In genomic region chr13:27117947-27118346, GRCh38 we compare ENCODE assay signal across 1 cellular context.
TF ChIP-seq lines count a peak whose summit lies in the region.

No MANE protein-coding gene starts in this region.

TF ChIP-seq in IMR-90, 13 proteins besides CTCF, POLR2A, EP300 and RAD21:
- TF ChIP-seq CHD1 (IDR thresholded peaks at IDR 0.05; ENCODE audit: low read depth, low read length) = no peak
- no peak for TF ChIP-seq SMC3 (IDR thresholded peaks at IDR 0.05; ENCODE audit: low read depth, low read length)
- no peak for TF ChIP-seq NFE2L2 (IDR thresholded peaks at IDR 0.05; ENCODE audit: low read depth, low read length)
- TF ChIP-seq CEBPB (IDR thresholded peaks at IDR 0.05; ENCODE audit: low read depth, low read length) = no peak
- no peak for TF ChIP-seq MAFK (IDR thresholded peaks at IDR 0.05; ENCODE audit: low read depth, low read length)
- no peak for TF ChIP-seq RFX5 (IDR thresholded peaks at IDR 0.05; ENCODE audit: low read depth, low read length)
TF ChIP-seq in IMR-90: peak in this region for 0.
